In genomic region chr1:203316626-203317093, GRCh38 we compare ENCODE assay signal across 12 cellular contexts. TPM values are rescaled to one million over a fixed set of nuclear protein-coding genes. Genes with fewer than 3 reads are reported as not detected.
DNase-seq lines count a peak whose midpoint lies in the region; ATAC-seq and TF ChIP-seq lines count a peak whose summit lies in the region.
"Had no signal": no experiment of that assay in that cellular context is flagged by ENCODE, and none has a peak within 500 bp of the region (broad histone marks: within the 10 kb centered on the region; RNA-seq: fewer than 3 reads in every experiment).

No MANE protein-coding gene starts in this region.

- ATAC-seq in aorta (ENCODE audit: low FRiP score) (peak; percentile 74), GM21381 (IDR thresholded peaks at IDR 0.05; ENCODE audit: unreplicated experiment) (no peak)
- no peak for ATAC-seq in effector memory CD8-positive, alpha-beta T cell (replicated peaks)
- ATAC-seq: psoas muscle had no signal

- H3K27me3 ChIP-seq in mammary epithelial cell (ENCODE audit: insufficient read depth, low read length) (no peaks in the 10 kb centered on the region), colonic mucosa (no peaks in the 10 kb centered on the region), aorta (ENCODE audit: control insufficient read depth in 1 of 2, insufficient read depth in 2 of 2, low read length in 1 of 2) (no peaks in the 10 kb centered on the region)
- H3K27me3 ChIP-seq: dorsolateral prefrontal cortex had no signal

- H3K4me1 Mint-ChIP-seq in effector memory CD8-positive, alpha-beta T cell (ENCODE audit: low read depth in 2 of 2): peaks cover 25 to 39% of the 10 kb centered on the region in 2 donors

- H3K27ac ChIP-seq in mammary epithelial cell (ENCODE audit: insufficient read depth, low read depth, low read length) (no peak overlapping the region), colonic mucosa (peak overlapping the region; percentile 79), aorta (ENCODE audit: low read depth in 1 of 2, low read length in 2 of 2) (peak overlapping the region in 1 of 2 donors; percentile 55)
- H3K27ac ChIP-seq: psoas muscle had no signal

- no peaks in the 10 kb centered on the region for H3K36me3 ChIP-seq in mammary epithelial cell (ENCODE audit: insufficient read depth, low read length)
- H3K36me3 ChIP-seq in colonic mucosa: no peaks in the 10 kb centered on the region
- no peaks in the 10 kb centered on the region for H3K36me3 ChIP-seq in aorta (ENCODE audit: control insufficient read depth in 1 of 2, insufficient read depth in 2 of 2, low read length in 1 of 2)

- H3K9ac ChIP-seq in mammary epithelial cell (ENCODE audit: insufficient read depth, low read length) (no peak overlapping the region), colonic mucosa (ENCODE audit: low read depth in 2 of 2, low read length in 2 of 2) (peak overlapping the region in 1 of 2 donors; percentile 73)

- H3K27ac Mint-ChIP-seq in effector memory CD8-positive, alpha-beta T cell: peak overlapping the region in 1 of 2 donors; percentile 38
- H3K27ac Mint-ChIP-seq: T-helper 1 cell treated with Interleukin-12 subunit alpha and Interleukin-12 subunit beta and Interleukin-4 antibody, amounts not matched to agents 30 μg/mL and 1 μg/mL, for 36 hours had no signal

- CTCF ChIA-PET in mammary epithelial cell (lab: Charles Lee; ENCODE audit: low non-redundant PET): interaction anchor here (0.6 kb wide), 2 partner anchors 11 to 26 kb away, joined by 4 to 7 read pairs; no protein-coding TSS in a partner anchor

- no peaks in the 10 kb centered on the region for H3K9me3 Mint-ChIP-seq in effector memory CD8-positive, alpha-beta T cell
- H3K9me3 Mint-ChIP-seq: T-helper 1 cell treated with Interleukin-12 subunit alpha and Interleukin-12 subunit beta and Interleukin-4 antibody, amounts not matched to agents 30 μg/mL and 1 μg/mL, for 36 hours had no signal

- no peak overlapping the region for H3K4me3 Mint-ChIP-seq in effector memory CD8-positive, alpha-beta T cell
- H3K4me3 Mint-ChIP-seq: T-helper 1 cell treated with Interleukin-12 subunit alpha and Interleukin-12 subunit beta and Interleukin-4 antibody, amounts not matched to agents 30 μg/mL and 1 μg/mL, for 36 hours had no signal

- DNase-seq in T47D (ENCODE audit: low read depth in 1 of 2, low spot score in 1 of 2) (peak; percentile 85 to 98), mammary epithelial cell (no peak), colonic mucosa (peak; percentile 85), mucosa of gallbladder (ENCODE audit: low spot score) (peak; percentile 61), aorta (peak in 1 of 2 donors; percentile 55)
- DNase-seq in effector memory CD8-positive, alpha-beta T cell: no peak
- no peak for DNase-seq in activated effector memory CD4-positive, alpha-beta T cell treated with Interleukin-2 at 50 U/mL for 16 hours
- DNase-seq: dorsolateral prefrontal cortex, NCI-H526, psoas muscle had no signal

- H4K20me1 ChIP-seq in mammary epithelial cell (ENCODE audit: insufficient read depth, low read length): no peaks in the 10 kb centered on the region

- in situ Hi-C loops in T47D (cut with HindIII; ENCODE audit: low pct_unique_long_range_greater_than_20kb, low sequenced_read_pairs): no loop called here
- in situ Hi-C loops in mammary epithelial cell (cut with MboI; ENCODE audit: low sequenced_read_pairs in 2 of 2): no loop called here

- WGBS in mammary epithelial cell (ENCODE audit: low coverage, missing lambda C conversion rate): 29% methylated on average over 4 of the region's 4 CpGs
- WGBS in aorta, 2 donors: 3 to 6% methylated on average over 4 of the region's 4 CpGs

- dilution Hi-C loops in mammary epithelial cell (cut with HindIII; ENCODE audit: low sequenced_read_pairs): no loop called here

- no peaks in the 10 kb centered on the region for H3K79me2 ChIP-seq in mammary epithelial cell (ENCODE audit: insufficient read depth, low read length)

- H2AFZ ChIP-seq in mammary epithelial cell (ENCODE audit: low read depth, low read length): no peak overlapping the region

- H3K27me3 Mint-ChIP-seq in effector memory CD8-positive, alpha-beta T cell: no peaks in the 10 kb centered on the region

- intact Hi-C loops in mammary epithelial cell (cut with micrococcal nuclease): no loop called here
- intact Hi-C loops in colonic mucosa (cut with DNase I): no loop called here
- intact Hi-C loops in aorta (cut with DNase I): no loop called here

- H3K4me1 ChIP-seq in mammary epithelial cell (ENCODE audit: insufficient read depth, low read length): peaks cover 3% of the 10 kb centered on the region
- peaks cover 24% of the 10 kb centered on the region for H3K4me1 ChIP-seq in colonic mucosa
- peaks cover 0 to 4% of the 10 kb centered on the region in 2 donors for H3K4me1 ChIP-seq in aorta (ENCODE audit: control insufficient read depth in 1 of 2, insufficient read depth in 2 of 2, low read length in 2 of 2)
- H3K4me1 ChIP-seq: psoas muscle had no signal

- H3K36me3 Mint-ChIP-seq in effector memory CD8-positive, alpha-beta T cell (ENCODE audit: insufficient read depth): peaks cover 19% of the 10 kb centered on the region

- TF ChIP-seq CTCF in mammary epithelial cell (conservative IDR thresholded peaks at IDR 0.05 in 1 of 2, IDR thresholded peaks at IDR 0.05 in 1 of 2; ENCODE audit: extremely low read depth in 1 of 2, insufficient read depth in 1 of 2, low read depth in 1 of 2, low read length in 2 of 2) (no peak), colonic mucosa (IDR thresholded peaks at IDR 0.05) (no peak)

- no peak overlapping the region for H3K4me2 ChIP-seq in mammary epithelial cell (ENCODE audit: insufficient read depth, low read depth, low read length)

- no peak overlapping the region for H3K4me3 ChIP-seq in mammary epithelial cell (replicated peaks in 1 of 3; ENCODE audit: insufficient read depth in 1 of 3, low read depth in 2 of 3, low read length in 3 of 3)
- no peak overlapping the region for H3K4me3 ChIP-seq in colonic mucosa
- H3K4me3 ChIP-seq in aorta (ENCODE audit: low read length in 2 of 2): no peak overlapping the region
- H3K4me3 ChIP-seq: dorsolateral prefrontal cortex, psoas muscle had no signal

- H3K9me3 ChIP-seq in mammary epithelial cell (replicated peaks; ENCODE audit: insufficient read depth, low read length): no peaks in the 10 kb centered on the region
- no peaks in the 10 kb centered on the region for H3K9me3 ChIP-seq in colonic mucosa
- no peaks in the 10 kb centered on the region for H3K9me3 ChIP-seq in aorta (ENCODE audit: control insufficient read depth, low read length)
- H3K9me3 ChIP-seq: psoas muscle had no signal

- BruUV-seq in mammary epithelial cell (replicated peaks; lab: Mats Ljungman, UMichigan): no TSS peak

RNA-seq across cellular contexts. Expression of gene BTG2, which starts 11.3 kb away (rescaled TPM):
- total RNA-seq in mammary epithelial cell: 100 to 1,000 TPM in 1 of 2 donors, 10 to 100 TPM in 1; 74.8 to 107 TPM
- 47.2 TPM for polyA plus RNA-seq in mammary epithelial cell
- polyA minus RNA-seq in mammary epithelial cell: 57.2 TPM
- 10 to 100 TPM; 66.4 to 88.0 TPM for total RNA-seq in colonic mucosa
- total RNA-seq in mucosa of gallbladder: 111 TPM
- total RNA-seq in aorta: 100 to 1,000 TPM in 1 of 2 donors, 10 to 100 TPM in 1; 51.6 to 302 TPM
- polyA plus RNA-seq in aorta: 100 to 1,000 TPM in 1 of 2 donors, 10 to 100 TPM in 1; 36.2 to 117 TPM

RNA-seq across cellular contexts. Expression of gene FMOD, which starts 34.3 kb away (rescaled TPM):
- total RNA-seq in mammary epithelial cell (1 to 10 TPM in 1 of 2 donors, not detected in 1; 1.5 TPM), colonic mucosa (10 to 100 TPM; 38.6 to 49.3 TPM), mucosa of gallbladder (272 TPM), aorta (100 to 1,000 TPM; 204 to 353 TPM)
- polyA plus RNA-seq in mammary epithelial cell (not detected), aorta (100 to 1,000 TPM; 159 to 177 TPM)
- polyA minus RNA-seq in mammary epithelial cell: not detected

Comparison
In these comparisons a context has a peak if more than half of its experiments do, and no peak if none do; other contexts are left out.
1. DNase-seq: peak in T47D (2 of 2), colonic mucosa (single experiment) and mucosa of gallbladder (single experiment); none in mammary epithelial cell (single experiment), effector memory CD8-positive, alpha-beta T cell (0 of 3) and activated effector memory CD4-positive, alpha-beta T cell treated with Interleukin-2 at 50 U/mL for 16 hours (single experiment).
2. RNA of gene FMOD, which starts 34.3 kb away (total RNA-seq): 204 to 353 TPM in aorta, 272 TPM in mucosa of gallbladder (single experiment) and 38.6 to 49.3 TPM in colonic mucosa; 1.5 TPM in mammary epithelial cell; every median in the first group is over 10 times any median in the second.